Comparison of ENCODE assay signal across 5 cellular contexts in the genomic region with DNA sequence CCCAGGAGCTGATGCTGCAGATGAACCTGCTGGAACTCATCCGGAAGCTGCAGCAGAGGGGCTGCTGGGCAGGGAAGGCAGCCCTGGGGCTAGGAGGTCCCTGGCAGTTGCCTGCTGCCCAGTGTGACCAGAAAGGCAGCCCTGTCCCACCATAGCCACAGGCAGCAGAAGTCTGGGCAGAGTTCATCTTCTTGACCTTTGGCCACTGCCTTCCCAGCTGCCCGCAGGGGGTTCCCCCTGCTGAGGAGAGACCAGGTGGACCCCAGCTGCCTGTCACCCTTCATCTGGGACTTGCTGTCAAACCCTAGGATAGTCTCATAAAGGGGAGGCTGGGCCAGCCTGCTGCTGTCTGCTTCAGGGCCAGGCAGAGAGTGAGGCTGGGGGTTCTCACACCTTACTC. TPM values are rescaled to one million over a fixed set of nuclear protein-coding genes. Genes with fewer than 3 reads are reported as not detected.
"Had no signal": no experiment of that assay in that cellular context is flagged by ENCODE, and none has a peak within 500 bp of the region (broad histone marks: within the 10 kb centered on the region; RNA-seq: fewer than 3 reads in every experiment).

No MANE protein-coding gene starts in this region.

RNA-seq across cellular contexts. Expression of gene PRODH, which starts 24.6 kb away (rescaled TPM):
- total RNA-seq: activated B cell treated with CpG ODN at 0.5 μM for 24 hours; activated CD4-positive, alpha-beta T cell treated with anti-CD3 and anti-CD28 coated beads for 36 hours; activated CD8-positive, alpha-beta T cell treated with anti-CD3 and anti-CD28 coated beads for 36 hours; activated CD8-positive, alpha-beta T cell treated with anti-CD3 and anti-CD28 coated beads, Interleukin-2, amount 10 ng/mL, durations not matched to agents 7 days and 5 days; T-helper 17 cell had no signal
